In the genomic region with DNA sequence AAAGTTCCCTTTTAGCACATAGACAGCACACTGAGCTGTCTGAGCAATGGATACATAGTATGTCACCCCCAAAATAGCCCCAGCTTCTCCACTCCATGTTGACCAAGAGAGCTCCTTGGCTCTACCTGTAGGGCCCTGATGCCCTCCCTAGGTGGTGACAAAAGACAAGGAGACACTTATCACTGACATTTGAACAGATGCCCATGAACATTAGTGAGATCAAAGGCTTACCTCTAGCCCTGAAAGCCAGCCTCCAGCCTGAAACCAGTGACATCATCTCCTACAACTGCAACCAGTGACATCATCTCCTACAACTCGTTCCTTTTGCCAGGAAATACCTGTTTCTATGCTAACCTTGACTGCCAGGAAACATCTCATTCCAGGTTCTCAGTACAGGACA, we compare ENCODE assay signal across 15 cellular contexts.
DNase-seq lines count a peak whose midpoint lies in the region; ATAC-seq, FAIRE-seq and TF ChIP-seq lines count a peak whose summit lies in the region.
"Had no signal": no experiment of that assay in that cellular context is flagged by ENCODE, and none has a peak within 500 bp of the region (broad histone marks: within the 10 kb centered on the region; RNA-seq: fewer than 3 reads in every experiment).

No MANE protein-coding gene starts in this region.

- no peak overlapping the region for H3K4me3 ChIP-seq in GM12878
- H3K4me3 ChIP-seq: spleen, thoracic aorta had no signal

- TF ChIP-seq RAD21 in GM12878 (IDR thresholded peaks at IDR 0.05; ENCODE audit: insufficient read depth, low read depth, low read length) = peak; percentile 68

- intact Hi-C loops in GM12878 (cut with micrococcal nuclease; ENCODE audit: unreplicated experiment) = loop anchor here (10.0 kb wide), 1 partner anchor 375 kb away; no protein-coding TSS in a partner anchor

- CTCF ChIA-PET in GM12878 (lab: Yijun Ruan, JAX) = interaction anchor here (0.6 to 1.6 kb wide), 5 partner anchors 66 to 490 kb away, joined by 3 to 10 read pairs (median 5); no protein-coding TSS in a partner anchor
- CTCF ChIA-PET in WTC11 (lab: Charles Lee) = interaction anchor here (1.0 to 1.6 kb wide), 3 partner anchors 66 to 455 kb away, joined by 3 to 5 read pairs (median 4); no protein-coding TSS in a partner anchor

- H3K27ac Mint-ChIP-seq in activated naive CD4-positive, alpha-beta T cell treated with anti-CD3 and anti-CD28 coated beads, Interleukin-2, amount 50 U/mL, for 72 hours = no peak overlapping the region
- no peak overlapping the region for H3K27ac Mint-ChIP-seq in WTC11
- H3K27ac Mint-ChIP-seq: activated B cell treated with CpG ODN at 0.5 μM for 24 hours; CD4-positive, CD25-positive, alpha-beta regulatory T cell; mesothelial cell of epicardium had no signal

- DNase-seq in activated naive CD4-positive, alpha-beta T cell treated with anti-CD3 and anti-CD28 coated beads, Interleukin-2, amount 50 U/mL, for 72 hours (ENCODE audit: low spot score in 2 of 2) = peak in 1 of 2 donors; percentile 22
- DNase-seq in activated naive CD4-positive, alpha-beta T cell treated with Interleukin-2 at 50 U/mL for 16 hours = no peak
- DNase-seq in NCI-H146 treated with DMSO at 0.1 percent for 48 hours (lab: John Stamatoyannopoulos, UW; ENCODE audit: unreplicated experiment) (peak; percentile 2), GM12878 (ENCODE audit: low read depth, low spot score) (no peak), WTC11 (ENCODE audit: low spot score) (no peak), T1000 (lab: John Stamatoyannopoulos, UW) (no peak)
- DNase-seq in stimulated activated naive CD8-positive, alpha-beta T cell treated with anti-CD3 and anti-CD28 coated beads, Interleukin-15, Interleukin-2, amounts not matched to agents 100 U/mL and 50 U/mL, for 24 hours = peak; percentile 9
- DNase-seq: activated B cell treated with CpG ODN at 0.5 μM for 24 hours, NCI-H2081 treated with DMSO at 0.1 percent for 48 hours, spleen had no signal

- FAIRE-seq in GM12878 (lab: Jason Lieb, UNC) = no peak
- FAIRE-seq: GM19239 had no signal

- H3K27ac ChIP-seq in GM12878 (ENCODE audit: control insufficient read depth, insufficient read depth) = no peak overlapping the region
- H3K27ac ChIP-seq: spleen, thoracic aorta had no signal

- H4K20me1 ChIP-seq in GM12878 (ENCODE audit: control insufficient read depth, insufficient read depth) = no peaks in the 10 kb centered on the region

- H3K4me1 ChIP-seq in GM12878 (ENCODE audit: control insufficient read depth, insufficient read depth, low read length) = no peaks in the 10 kb centered on the region
- H3K4me1 ChIP-seq: spleen had no signal

- in situ Hi-C loops in GM12878 (cut with MboI) = no loop called here

- ATAC-seq in activated naive CD4-positive, alpha-beta T cell treated with anti-CD3 and anti-CD28 coated beads, Interleukin-2, amount 50 U/mL, for 72 hours = peak; percentile 52 to 99
- ATAC-seq in GM12878 = peak; percentile 96
- ATAC-seq in stimulated activated naive CD8-positive, alpha-beta T cell treated with anti-CD3 and anti-CD28 coated beads, Interleukin-15, Interleukin-2, amounts not matched to agents 100 U/mL and 50 U/mL, for 24 hours = peak; percentile 80
- ATAC-seq in WTC11 = no peak
- no peak for ATAC-seq in GM19395 (IDR thresholded peaks at IDR 0.05; ENCODE audit: unreplicated experiment)

- SMC1A ChIA-PET in GM12878 (lab: Charles Lee; ENCODE audit: uncharacterized antibody, unreplicated experiment) = interaction anchor here (1.1 kb wide), 1 partner anchor 669 kb away, joined by 3 read pairs; no protein-coding TSS in a partner anchor

- H3K9me3 Mint-ChIP-seq in activated naive CD4-positive, alpha-beta T cell treated with anti-CD3 and anti-CD28 coated beads, Interleukin-2, amount 50 U/mL, for 72 hours = peaks cover 3 to 11% of the 10 kb centered on the region in 2 donors
- H3K9me3 Mint-ChIP-seq in WTC11 = peaks cover 16% of the 10 kb centered on the region
- H3K9me3 Mint-ChIP-seq: activated B cell treated with CpG ODN at 0.5 μM for 24 hours had no signal

- H3K4me2 ChIP-seq in GM12878 (ENCODE audit: control insufficient read depth, insufficient read depth) = no peak overlapping the region

- no peak for TF ChIP-seq POLR2A in GM12878 (IDR thresholded peaks at IDR 0.05; ENCODE audit: low read depth, low read length)

- RAD21 ChIA-PET in GM12878 (lab: Charles Lee; ENCODE audit: unreplicated experiment) = interaction anchor here (1.0 kb wide), 1 partner anchor 455 kb away, joined by 4 read pairs; no protein-coding TSS in a partner anchor

- peaks cover 5% of the 10 kb centered on the region for H3K4me1 Mint-ChIP-seq in WTC11
- H3K4me1 Mint-ChIP-seq: activated B cell treated with CpG ODN at 0.5 μM for 24 hours; CD4-positive, CD25-positive, alpha-beta regulatory T cell had no signal

- no peaks in the 10 kb centered on the region for H3K27me3 Mint-ChIP-seq in WTC11 (ENCODE audit: low read depth)

- H3K36me3 Mint-ChIP-seq in activated naive CD4-positive, alpha-beta T cell treated with anti-CD3 and anti-CD28 coated beads, Interleukin-2, amount 50 U/mL, for 72 hours = peaks cover 0 to 5% of the 10 kb centered on the region in 2 donors
- no peaks in the 10 kb centered on the region for H3K36me3 Mint-ChIP-seq in WTC11
- H3K36me3 Mint-ChIP-seq: CD4-positive, CD25-positive, alpha-beta regulatory T cell had no signal

- BruUV-seq in GM12878 (replicated peaks; lab: Mats Ljungman, UMichigan) = no TSS peak

- H3K9ac ChIP-seq in GM12878 (ENCODE audit: control insufficient read depth, insufficient read depth, low read length) = no peak overlapping the region

- TF ChIP-seq CTCF in GM12878 (IDR thresholded peaks at IDR 0.05 in 2 of 3, conservative IDR thresholded peaks at IDR 0.05 in 1 of 3; ENCODE audit: control insufficient read depth in 2 of 3, extremely low read depth in 1 of 3, insufficient read depth in 1 of 3, low read depth in 3 of 3, low read length in 3 of 3) (peak; percentile 26 to 50 (median 28); a peak in 4 of 6 replicates), WTC11 (IDR thresholded peaks at IDR 0.05) (no peak)

- no peaks in the 10 kb centered on the region for H3K36me3 ChIP-seq in GM12878 (ENCODE audit: control insufficient read depth in 2 of 2, insufficient read depth in 2 of 2, low read length in 1 of 2)
- H3K36me3 ChIP-seq: spleen, thoracic aorta had no signal

- no peaks in the 10 kb centered on the region for H3K79me2 ChIP-seq in GM12878 (ENCODE audit: control insufficient read depth, insufficient read depth, low read length)

- H3K27me3 ChIP-seq in GM12878 (replicated peaks in 1 of 2; ENCODE audit: control insufficient read depth in 2 of 2, insufficient read depth in 2 of 2, low read length in 1 of 2) = no peaks in the 10 kb centered on the region; a peak in 2 of 4 replicates

- POLR2A ChIA-PET in GM12878 (lab: Charles Lee) (no interaction called here), WTC11 (lab: Charles Lee) (no interaction called here)

- H3K9me3 ChIP-seq in GM12878 (replicated peaks; ENCODE audit: control insufficient read depth, insufficient read depth, low read length) = no peaks in the 10 kb centered on the region
- H3K9me3 ChIP-seq: thoracic aorta had no signal

- no peak overlapping the region for H3K4me3 Mint-ChIP-seq in WTC11
- H3K4me3 Mint-ChIP-seq: activated B cell treated with CpG ODN at 0.5 μM for 24 hours; CD4-positive, CD25-positive, alpha-beta regulatory T cell; mesothelial cell of epicardium had no signal

- 0% methylated on average over 1 of the region's 1 CpG for WGBS in GM12878 (ENCODE audit: insufficient coverage, insufficient replicate concordance, low lambda C conversion rate, missing lambda C conversion rate)

- no peak for TF ChIP-seq EP300 in GM12878 (IDR thresholded peaks at IDR 0.05; ENCODE audit: borderline replicate concordance in 1 of 2, control insufficient read depth in 1 of 2, low read depth in 2 of 2, low read length in 2 of 2)

- no peak overlapping the region for H2AFZ ChIP-seq in GM12878 (ENCODE audit: control insufficient read depth, low read depth, low read length)

TF ChIP-seq in GM12878, 131 proteins besides CTCF, POLR2A, EP300 and RAD21 (continues in another document):
- TF ChIP-seq, protein P1, sequence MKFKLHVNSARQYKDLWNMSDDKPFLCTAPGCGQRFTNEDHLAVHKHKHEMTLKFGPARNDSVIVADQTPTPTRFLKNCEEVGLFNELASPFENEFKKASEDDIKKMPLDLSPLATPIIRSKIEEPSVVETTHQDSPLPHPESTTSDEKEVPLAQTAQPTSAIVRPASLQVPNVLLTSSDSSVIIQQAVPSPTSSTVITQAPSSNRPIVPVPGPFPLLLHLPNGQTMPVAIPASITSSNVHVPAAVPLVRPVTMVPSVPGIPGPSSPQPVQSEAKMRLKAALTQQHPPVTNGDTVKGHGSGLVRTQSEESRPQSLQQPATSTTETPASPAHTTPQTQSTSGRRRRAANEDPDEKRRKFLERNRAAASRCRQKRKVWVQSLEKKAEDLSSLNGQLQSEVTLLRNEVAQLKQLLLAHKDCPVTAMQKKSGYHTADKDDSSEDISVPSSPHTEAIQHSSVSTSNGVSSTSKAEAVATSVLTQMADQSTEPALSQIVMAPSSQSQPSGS (IDR thresholded peaks at IDR 0.05; ENCODE audit: low read length) = peak; percentile 43; the same call in 1 of the 2 replicates
- TF ChIP-seq NFIC (IDR thresholded peaks at IDR 0.05; ENCODE audit: low read depth, low read length) (peak; percentile 22; the same call in 1 of the 2 replicates), YBX1 (IDR thresholded peaks at IDR 0.05) (no peak), TCF7 (IDR thresholded peaks at IDR 0.05; ENCODE audit: borderline replicate concordance) (peak; percentile 67), IKZF2 (IDR thresholded peaks at IDR 0.05) (no peak), SMC3 (IDR thresholded peaks at IDR 0.05; ENCODE audit: borderline replicate concordance, low read length) (peak; percentile 37; the same call in 1 of the 2 replicates)

TF ChIP-seq in WTC11, 78 proteins besides CTCF, POLR2A, EP300 and RAD21 (continues in another document):
- TF ChIP-seq, protein P2, sequence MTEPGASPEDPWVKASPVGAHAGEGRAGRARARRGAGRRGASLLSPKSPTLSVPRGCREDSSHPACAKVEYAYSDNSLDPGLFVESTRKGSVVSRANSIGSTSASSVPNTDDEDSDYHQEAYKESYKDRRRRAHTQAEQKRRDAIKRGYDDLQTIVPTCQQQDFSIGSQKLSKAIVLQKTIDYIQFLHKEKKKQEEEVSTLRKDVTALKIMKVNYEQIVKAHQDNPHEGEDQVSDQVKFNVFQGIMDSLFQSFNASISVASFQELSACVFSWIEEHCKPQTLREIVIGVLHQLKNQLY (CRISPR knock-in tag; IDR thresholded peaks at IDR 0.05) = no peak
- TF ChIP-seq SP1 (CRISPR knock-in tag; conservative IDR thresholded peaks at IDR 0.05) (no peak), NFYB (CRISPR knock-in tag; conservative IDR thresholded peaks at IDR 0.05; ENCODE audit: low read depth) (no peak)

Comparison
In these comparisons a context has a peak if more than half of its experiments do, and no peak if none do; other contexts are left out.
1. ATAC-seq: peak in activated naive CD4-positive, alpha-beta T cell treated with anti-CD3 and anti-CD28 coated beads, Interleukin-2, amount 50 U/mL, for 72 hours (2 of 2), GM12878 (single experiment) and stimulated activated naive CD8-positive, alpha-beta T cell treated with anti-CD3 and anti-CD28 coated beads, Interleukin-15, Interleukin-2, amounts not matched to agents 100 U/mL and 50 U/mL, for 24 hours (single experiment); none in WTC11 (single experiment) and GM19395 (single experiment).
2. DNase-seq: peak in NCI-H146 treated with DMSO at 0.1 percent for 48 hours (single experiment) and stimulated activated naive CD8-positive, alpha-beta T cell treated with anti-CD3 and anti-CD28 coated beads, Interleukin-15, Interleukin-2, amounts not matched to agents 100 U/mL and 50 U/mL, for 24 hours (single experiment); none in activated naive CD4-positive, alpha-beta T cell treated with Interleukin-2 at 50 U/mL for 16 hours (single experiment), GM12878 (single experiment), WTC11 (single experiment) and T1000 (single experiment).